In the genomic region with DNA sequence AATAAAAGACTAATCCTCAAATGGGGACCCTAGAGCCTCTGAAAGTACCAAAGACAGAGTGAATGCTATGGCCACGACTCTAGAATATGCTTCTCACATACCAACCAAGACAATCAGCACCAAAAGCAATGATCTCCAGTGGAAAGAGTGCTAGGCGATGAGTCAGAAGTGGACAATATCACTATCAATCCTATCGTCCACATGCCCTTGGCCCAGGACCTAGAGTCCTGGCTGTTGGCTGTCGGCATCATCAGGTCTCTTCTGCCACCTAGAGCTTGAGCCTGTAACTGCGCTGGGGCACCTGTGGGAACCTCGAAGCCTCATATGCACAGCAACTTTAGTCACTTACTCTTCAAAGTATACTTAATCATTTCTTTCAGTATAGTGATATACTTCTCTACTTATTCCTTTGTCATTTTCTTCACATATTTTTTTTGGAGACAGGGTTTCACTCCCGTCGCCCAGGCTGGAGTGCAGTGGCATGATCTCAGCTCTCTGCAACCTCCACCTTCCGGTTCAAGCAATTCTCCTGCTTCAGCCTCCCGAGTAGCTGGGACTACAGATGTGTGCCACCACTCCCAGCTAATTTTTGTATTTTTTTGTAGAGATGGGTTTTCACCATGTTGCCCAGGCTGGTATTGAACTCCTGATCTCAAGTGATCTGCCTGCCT, we compare ENCODE assay signal across 7 cellular contexts. TPM values are rescaled to one million over a fixed set of nuclear protein-coding genes. Genes with fewer than 3 reads are reported as not detected.
DNase-seq lines count a peak whose midpoint lies in the region; ATAC-seq and TF ChIP-seq lines count a peak whose summit lies in the region.

No MANE protein-coding gene starts in this region.

- H3K4me1 Mint-ChIP-seq in activated CD4-positive, alpha-beta T cell treated with anti-CD3 and anti-CD28 coated beads, Interleukin-2, amount 10 ng/mL, durations not matched to agents 24 days and 14 days = peaks cover 19% of the 10 kb centered on the region
- no peaks in the 10 kb centered on the region for H3K4me1 Mint-ChIP-seq in endodermal cell

- no peaks in the 10 kb centered on the region for H3K9me3 Mint-ChIP-seq in activated CD4-positive, alpha-beta T cell treated with anti-CD3 and anti-CD28 coated beads, Interleukin-2, amount 10 ng/mL, durations not matched to agents 24 days and 14 days
- no peaks in the 10 kb centered on the region for H3K9me3 Mint-ChIP-seq in endodermal cell

- H3K4me3 ChIP-seq in MM.1S (ENCODE audit: low read length) = no peak overlapping the region
- no peak overlapping the region for H3K4me3 ChIP-seq in endodermal cell (ENCODE audit: low read length)
- no peak overlapping the region for H3K4me3 ChIP-seq in tibial nerve

- no peaks in the 10 kb centered on the region for H3K9me2 ChIP-seq in MM.1S (replicated peaks; ENCODE audit: insufficient read depth, low read length)

- H3K9ac ChIP-seq in MM.1S (ENCODE audit: low read length) (no peak overlapping the region), endodermal cell (ENCODE audit: extremely low read depth, low read length, poor library complexity, severe bottlenecking) (no peak overlapping the region)

- no peak for TF ChIP-seq EP300 in tibial nerve (IDR thresholded peaks at IDR 0.05)

- H3K4me2 ChIP-seq in MM.1S (ENCODE audit: low read depth, low read length) = no peak overlapping the region

- H3K27ac ChIP-seq in MM.1S (ENCODE audit: low read length) (no peak overlapping the region), endodermal cell (ENCODE audit: low read depth, low read length) (no peak overlapping the region), tibial nerve (no peak overlapping the region)

- no peak overlapping the region for H3K27ac Mint-ChIP-seq in activated CD4-positive, alpha-beta T cell treated with anti-CD3 and anti-CD28 coated beads, Interleukin-2, amount 10 ng/mL, durations not matched to agents 24 days and 14 days
- no peak overlapping the region for H3K27ac Mint-ChIP-seq in endodermal cell

- intact Hi-C loops in activated CD4-positive, alpha-beta T cell treated with anti-CD3 and anti-CD28 coated beads, Interleukin-2, amount 10 ng/mL, durations not matched to agents 24 days and 14 days (cut with micrococcal nuclease) = no loop called here

- no peak for ATAC-seq in HG02885 (IDR thresholded peaks at IDR 0.05; ENCODE audit: poor library complexity, unreplicated experiment)

- no peak overlapping the region for H3K4me3 Mint-ChIP-seq in activated CD4-positive, alpha-beta T cell treated with anti-CD3 and anti-CD28 coated beads, Interleukin-2, amount 10 ng/mL, durations not matched to agents 24 days and 14 days
- no peak overlapping the region for H3K4me3 Mint-ChIP-seq in endodermal cell

- no peaks in the 10 kb centered on the region for H3K27me3 ChIP-seq in MM.1S (replicated peaks; ENCODE audit: insufficient read depth, low read length)
- no peaks in the 10 kb centered on the region for H3K27me3 ChIP-seq in endodermal cell (ENCODE audit: control insufficient read depth, insufficient read depth, low read length, poor library complexity, severe bottlenecking)
- H3K27me3 ChIP-seq in tibial nerve = no peaks in the 10 kb centered on the region

- TF ChIP-seq POLR2A in tibial nerve (IDR thresholded peaks at IDR 0.05) = no peak

- H3K36me3 ChIP-seq in MM.1S (replicated peaks; ENCODE audit: insufficient read depth, low read length) = no peaks in the 10 kb centered on the region; the same call in 1 of the 2 replicates
- peaks cover 74% of the 10 kb centered on the region for H3K36me3 ChIP-seq in endodermal cell (ENCODE audit: control insufficient read depth, insufficient read depth, low read length)
- H3K36me3 ChIP-seq in tibial nerve = peaks cover 0 to 86% (median 12%) of the 10 kb centered on the region in 3 donors

- H3K4me1 ChIP-seq in MM.1S (ENCODE audit: low read length) (no peaks in the 10 kb centered on the region), endodermal cell (ENCODE audit: control insufficient read depth, insufficient read depth, low read length) (no peaks in the 10 kb centered on the region), tibial nerve (peaks cover 0 to 4% (median 0%) of the 10 kb centered on the region in 4 donors)

- no peaks in the 10 kb centered on the region for H4K20me1 ChIP-seq in MM.1S (ENCODE audit: insufficient read depth, low read length)

- peak; percentile 75 for DNase-seq in GM04504 (ENCODE audit: low read depth)
- no peak for DNase-seq in MM.1S
- peak; percentile 84 for DNase-seq in activated CD4-positive, alpha-beta T cell treated with anti-CD3 and anti-CD28 coated beads, Interleukin-2, amount 10 ng/mL, durations not matched to agents 24 days and 14 days
- DNase-seq in endodermal cell = peak; percentile 89
- peak; percentile 10 for DNase-seq in middle frontal gyrus (ENCODE audit: extremely low spot score, low spot score)
- peak in 1 of 2 donors; percentile 28 for DNase-seq in tibial nerve (ENCODE audit: low spot score in 2 of 2)

- H3F3A ChIP-seq in MM.1S (ENCODE audit: insufficient read depth, low read length) = no peaks in the 10 kb centered on the region

- H3K27me3 Mint-ChIP-seq in activated CD4-positive, alpha-beta T cell treated with anti-CD3 and anti-CD28 coated beads, Interleukin-2, amount 10 ng/mL, durations not matched to agents 24 days and 14 days = no peaks in the 10 kb centered on the region
- no peaks in the 10 kb centered on the region for H3K27me3 Mint-ChIP-seq in endodermal cell (ENCODE audit: insufficient read depth)

- H3K36me3 Mint-ChIP-seq in activated CD4-positive, alpha-beta T cell treated with anti-CD3 and anti-CD28 coated beads, Interleukin-2, amount 10 ng/mL, durations not matched to agents 24 days and 14 days (ENCODE audit: low read depth) = peaks cover 50% of the 10 kb centered on the region
- H3K36me3 Mint-ChIP-seq in endodermal cell (ENCODE audit: low read depth) = peaks cover 47% of the 10 kb centered on the region

- 84 to 91% methylated on average over 9 to 10 of the region's 10 CpGs for WGBS in endodermal cell (ENCODE audit: insufficient coverage in 1 of 2, insufficient read length in 1 of 2), 2 experiments
- WGBS in tibial nerve, 2 donors = 73 to 74% methylated on average over 10 of the region's 10 CpGs

- no peaks in the 10 kb centered on the region for H3K79me2 ChIP-seq in MM.1S (ENCODE audit: low read length)

- H2AFZ ChIP-seq in MM.1S (ENCODE audit: low read length) = no peak overlapping the region

- no peaks in the 10 kb centered on the region for H3K9me3 ChIP-seq in MM.1S (replicated peaks; ENCODE audit: insufficient read depth, low read length)
- no peaks in the 10 kb centered on the region for H3K9me3 ChIP-seq in endodermal cell (ENCODE audit: control insufficient read depth, low read length)
- no peaks in the 10 kb centered on the region for H3K9me3 ChIP-seq in tibial nerve

- TF ChIP-seq CTCF in MM.1S (IDR thresholded peaks at IDR 0.05; ENCODE audit: low read length) = peak; percentile 57
- peak; percentile 86 for TF ChIP-seq CTCF in endodermal cell (conservative IDR thresholded peaks at IDR 0.05)
- peak; percentile 16 to 56 (median 34) for TF ChIP-seq CTCF in tibial nerve (IDR thresholded peaks at IDR 0.05)

RNA-seq across cellular contexts. Expression of a gene that starts 29.7 kb away (rescaled TPM):
- total RNA-seq in activated CD4-positive, alpha-beta T cell treated with anti-CD3 and anti-CD28 coated beads, Interleukin-2, amount 10 ng/mL, durations not matched to agents 24 days and 14 days = 44.9 and 50.9 TPM in 2 replicates
- 10 to 100 TPM; 25.0 to 28.3 TPM for total RNA-seq in endodermal cell
- 19.5 TPM for polyA plus RNA-seq in endodermal cell (2013, experiment 1 of 2)
- polyA plus RNA-seq in endodermal cell (2013, experiment 2 of 2) = 19.6 TPM
- total RNA-seq in tibial nerve = 10 to 100 TPM; 25.1 to 34.2 (median 29.4) TPM

Comparison
In these comparisons a context has a peak if more than half of its experiments do, and no peak if none do; other contexts are left out.
1. CTCF ChIP-seq: peak in every context shown above with its lines; median percentile 86 in endodermal cell; 57 in MM.1S; 34 in tibial nerve.